In the genomic region with DNA sequence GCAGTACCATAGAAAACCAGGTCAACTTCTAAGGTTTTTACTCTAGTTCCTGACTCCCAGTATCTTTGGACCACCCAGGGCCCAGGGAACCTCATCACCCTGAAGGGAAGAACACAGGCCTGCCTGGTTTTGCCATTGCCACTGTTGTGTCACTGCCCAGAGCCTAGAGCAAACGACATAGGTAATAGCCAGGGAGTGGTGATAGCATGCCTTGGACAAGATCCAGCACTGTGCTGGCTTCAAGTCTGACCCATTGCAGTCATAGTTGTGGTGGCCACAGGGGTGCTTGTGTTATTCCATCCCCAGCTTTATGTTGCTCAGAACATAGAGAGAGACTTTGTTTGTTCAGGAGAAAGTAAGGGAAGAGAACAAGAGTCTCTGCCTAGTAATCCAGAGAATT, we compare ENCODE assay signal across 23 cellular contexts.
DNase-seq lines count a peak whose midpoint lies in the region; ATAC-seq, FAIRE-seq and TF ChIP-seq lines count a peak whose summit lies in the region.
"Had no signal": no experiment of that assay in that cellular context is flagged by ENCODE, and none has a peak within 500 bp of the region (broad histone marks: within the 10 kb centered on the region; RNA-seq: fewer than 3 reads in every experiment).

No MANE protein-coding gene starts in this region.

- POLR2A ChIA-PET in CD4-positive, alpha-beta T cell (lab: Charles Lee) = no interaction called here

- intact Hi-C loops in CD4-positive, alpha-beta T cell (cut with DNase I, micrococcal nuclease) = no loop called here

- H3K4me1 ChIP-seq in small intestine (ENCODE audit: control insufficient read depth in 2 of 2, insufficient read depth in 1 of 2, low read depth in 1 of 2, low read length in 1 of 2) = no peaks in the 10 kb centered on the region
- H3K4me1 ChIP-seq: BLaER1 had no signal

- no peak overlapping the region for H3K27ac Mint-ChIP-seq in mesothelial cell of epicardium
- no peak overlapping the region for H3K27ac Mint-ChIP-seq in stimulated activated memory B cell treated with anti-CD40 and anti-IgM and Interleukin-4, amounts not matched to agents 10 μg/mL and 1 μg/mL and 100 μg/mL, for 72 hours
- no peak overlapping the region for H3K27ac Mint-ChIP-seq in CD4-positive, alpha-beta T cell
- H3K27ac Mint-ChIP-seq: B cell; CD4-positive, CD25-positive, alpha-beta regulatory T cell had no signal

- 11 to 40% (median 21%) methylated on average over 1 of the region's 1 CpG for WGBS in small intestine, 3 donors

- H3K4me3 Mint-ChIP-seq in mesothelial cell of epicardium = no peak overlapping the region
- no peak overlapping the region for H3K4me3 Mint-ChIP-seq in stimulated activated memory B cell treated with anti-CD40 and anti-IgM and Interleukin-4, amounts not matched to agents 10 μg/mL and 1 μg/mL and 100 μg/mL, for 72 hours
- no peak overlapping the region for H3K4me3 Mint-ChIP-seq in CD4-positive, alpha-beta T cell
- H3K4me3 Mint-ChIP-seq: B cell; CD4-positive, CD25-positive, alpha-beta regulatory T cell; CD8-positive, alpha-beta memory T cell had no signal

- TF ChIP-seq CTCF in bronchial epithelial cell (IDR thresholded peaks at IDR 0.05; ENCODE audit: insufficient read depth, low read length, severe bottlenecking) (no peak), mesothelial cell of epicardium (IDR thresholded peaks at IDR 0.05; ENCODE audit: unreplicated experiment) (no peak)
- TF ChIP-seq CTCF in CD4-positive, alpha-beta T cell (IDR thresholded peaks at IDR 0.05) = no peak

- no peaks in the 10 kb centered on the region for H3K36me3 ChIP-seq in bronchial epithelial cell (ENCODE audit: control insufficient read depth, insufficient read depth, low read length)
- H3K36me3 ChIP-seq in small intestine (ENCODE audit: control insufficient read depth in 2 of 2, insufficient read depth in 2 of 2, low read length in 2 of 2) = no peaks in the 10 kb centered on the region
- H3K36me3 ChIP-seq: BLaER1 had no signal

- H3K27me3 ChIP-seq in bronchial epithelial cell (ENCODE audit: control insufficient read depth, insufficient read depth, low read length) (no peaks in the 10 kb centered on the region), small intestine (ENCODE audit: control insufficient read depth in 2 of 2, insufficient read depth in 2 of 2, low read length in 2 of 2) (no peaks in the 10 kb centered on the region)
- no peaks in the 10 kb centered on the region for H3K27me3 ChIP-seq in CD4-positive, alpha-beta T cell (ENCODE audit: control insufficient read depth, insufficient read depth, low read length)
- H3K27me3 ChIP-seq: BLaER1 had no signal

- peak; percentile 92 for FAIRE-seq in bronchial epithelial cell (lab: Jason Lieb, UNC)
- FAIRE-seq in small intestine (lab: Jason Lieb, UNC) = no peak
- FAIRE-seq: A204.1, G401.6, GM12892 had no signal

- CTCF ChIA-PET in CD4-positive, alpha-beta T cell (lab: Charles Lee) = no interaction called here

- DNase-seq in Daoy (ENCODE audit: low read depth) = peak; percentile 12
- peak; percentile 57 for DNase-seq in NCI-H69 (lab: John Stamatoyannopoulos, UW)
- DNase-seq in bronchial epithelial cell (ENCODE audit: low read depth) = no peak
- DNase-seq in small intestine = peak; percentile 17
- no peak for DNase-seq in mesothelial cell of epicardium (ENCODE audit: low spot score in 2 of 2, unreplicated experiment in 2 of 2)
- no peak for DNase-seq in CD4-positive, alpha-beta T cell
- no peak for DNase-seq in activated CD4-positive, alpha-beta T cell treated with anti-CD3 and anti-CD28 coated beads, Interleukin-2, amount 50 U/mL, for 1 hour
- DNase-seq: Calu3; CD4-positive, CD25-positive, alpha-beta regulatory T cell; CD8-positive, alpha-beta memory T cell; DMS53; DMS79 treated with DMSO at 0.1 percent for 48 hours; GOT3; H7; HCEC 1CT had no signal

- H3K36me3 Mint-ChIP-seq in mesothelial cell of epicardium = no peaks in the 10 kb centered on the region
- H3K36me3 Mint-ChIP-seq in stimulated activated memory B cell treated with anti-CD40 and anti-IgM and Interleukin-4, amounts not matched to agents 10 μg/mL and 1 μg/mL and 100 μg/mL, for 72 hours = no peaks in the 10 kb centered on the region
- H3K36me3 Mint-ChIP-seq in CD4-positive, alpha-beta T cell (ENCODE audit: low read depth) = no peaks in the 10 kb centered on the region
- H3K36me3 Mint-ChIP-seq: CD4-positive, CD25-positive, alpha-beta regulatory T cell; CD8-positive, alpha-beta memory T cell had no signal

- peaks cover 17% of the 10 kb centered on the region for H3K9me3 Mint-ChIP-seq in mesothelial cell of epicardium
- H3K9me3 Mint-ChIP-seq in stimulated activated memory B cell treated with anti-CD40 and anti-IgM and Interleukin-4, amounts not matched to agents 10 μg/mL and 1 μg/mL and 100 μg/mL, for 72 hours = peaks cover 3% of the 10 kb centered on the region
- peaks cover 9% of the 10 kb centered on the region for H3K9me3 Mint-ChIP-seq in CD4-positive, alpha-beta T cell

- no peaks in the 10 kb centered on the region for H3K27me3 Mint-ChIP-seq in mesothelial cell of epicardium (ENCODE audit: low read depth)
- H3K27me3 Mint-ChIP-seq in stimulated activated memory B cell treated with anti-CD40 and anti-IgM and Interleukin-4, amounts not matched to agents 10 μg/mL and 1 μg/mL and 100 μg/mL, for 72 hours = no peaks in the 10 kb centered on the region
- no peaks in the 10 kb centered on the region for H3K27me3 Mint-ChIP-seq in CD4-positive, alpha-beta T cell
- H3K27me3 Mint-ChIP-seq: B cell; CD4-positive, CD25-positive, alpha-beta regulatory T cell; CD8-positive, alpha-beta memory T cell had no signal

- H3K9me3 ChIP-seq in small intestine (ENCODE audit: control insufficient read depth, low read depth) = no peaks in the 10 kb centered on the region
- no peaks in the 10 kb centered on the region for H3K9me3 ChIP-seq in CD4-positive, alpha-beta T cell (ENCODE audit: control insufficient read depth, low read length)
- H3K9me3 ChIP-seq: BLaER1 had no signal

- H3K4me1 Mint-ChIP-seq in mesothelial cell of epicardium = peaks cover 5% of the 10 kb centered on the region
- no peaks in the 10 kb centered on the region for H3K4me1 Mint-ChIP-seq in stimulated activated memory B cell treated with anti-CD40 and anti-IgM and Interleukin-4, amounts not matched to agents 10 μg/mL and 1 μg/mL and 100 μg/mL, for 72 hours
- H3K4me1 Mint-ChIP-seq in CD4-positive, alpha-beta T cell (ENCODE audit: low read depth) = no peaks in the 10 kb centered on the region
- H3K4me1 Mint-ChIP-seq: B cell; CD4-positive, CD25-positive, alpha-beta regulatory T cell; CD8-positive, alpha-beta memory T cell had no signal

- no peak overlapping the region for H3K27ac ChIP-seq in small intestine (ENCODE audit: low read depth in 1 of 2, low read length in 1 of 2)
- no peak overlapping the region for H3K27ac ChIP-seq in CD4-positive, alpha-beta T cell (ENCODE audit: low read depth, low read length)
- H3K27ac ChIP-seq: 22Rv1, BLaER1, C4-2B had no signal

- ATAC-seq in stimulated activated memory B cell treated with anti-CD40 and anti-IgM and Interleukin-4, amounts not matched to agents 10 μg/mL and 1 μg/mL and 100 μg/mL, for 72 hours = no peak
- no peak for ATAC-seq in CD4-positive, alpha-beta T cell (ENCODE audit: poor library complexity)

- no peak overlapping the region for H3K4me3 ChIP-seq in bronchial epithelial cell (ENCODE audit: low read depth, low read length)
- no peak overlapping the region for H3K4me3 ChIP-seq in small intestine (ENCODE audit: low read depth in 1 of 2, low read length in 2 of 2)
- H3K4me3 ChIP-seq: BLaER1 had no signal

Comparison
In these comparisons a context has a peak if more than half of its experiments do, and no peak if none do; other contexts are left out.
1. DNase-seq: peak in Daoy (single experiment), NCI-H69 (single experiment) and small intestine (single experiment); none in bronchial epithelial cell (single experiment), mesothelial cell of epicardium (0 of 2), CD4-positive, alpha-beta T cell (0 of 10) and activated CD4-positive, alpha-beta T cell treated with anti-CD3 and anti-CD28 coated beads, Interleukin-2, amount 50 U/mL, for 1 hour (single experiment).